In genomic region chr1:117826551-117827078, GRCh38 we compare ENCODE assay signal across 11 cellular contexts.
DNase-seq lines count a peak whose midpoint lies in the region; ATAC-seq, FAIRE-seq and TF ChIP-seq lines count a peak whose summit lies in the region.
"Had no signal": no experiment of that assay in that cellular context is flagged by ENCODE, and none has a peak within 500 bp of the region (broad histone marks: within the 10 kb centered on the region; RNA-seq: fewer than 3 reads in every experiment).

No MANE protein-coding gene starts in this region.

- H3K4me1 ChIP-seq in PC-3 (ENCODE audit: insufficient read depth, low read length) = peaks cover 47% of the 10 kb centered on the region
- peaks cover 49% of the 10 kb centered on the region for H3K4me1 ChIP-seq in fibroblast of lung (ENCODE audit: control insufficient read depth, extremely low read depth, insufficient read depth, low read length)
- H3K4me1 ChIP-seq in pancreas = peaks cover 14 to 16% (median 16%) of the 10 kb centered on the region in 3 donors
- H3K4me1 ChIP-seq in Caco-2 = no peaks in the 10 kb centered on the region
- H3K4me1 ChIP-seq: parathyroid adenoma had no signal

- H4K20me1 ChIP-seq in PC-3 (ENCODE audit: low read length) = no peaks in the 10 kb centered on the region
- H4K20me1 ChIP-seq in fibroblast of lung (ENCODE audit: control insufficient read depth, extremely low read depth, insufficient read depth, low read length) = no peaks in the 10 kb centered on the region

- H3K27me3 ChIP-seq in PC-3 (ENCODE audit: low read length) (no peaks in the 10 kb centered on the region), fibroblast of lung (ENCODE audit: control insufficient read depth, insufficient read depth, low read length) (no peaks in the 10 kb centered on the region), pancreas (no peaks in the 10 kb centered on the region), Caco-2 (replicated peaks; ENCODE audit: control insufficient read depth, insufficient read depth, low read length) (no peaks in the 10 kb centered on the region)

- H3F3A ChIP-seq in PC-3 (ENCODE audit: low read length, unreplicated experiment) = peaks cover 14% of the 10 kb centered on the region

- intact Hi-C loops in PC-3 (cut with micrococcal nuclease) (loop anchor here (2.0 kb wide), 2 partner anchors 16 to 68 kb away; no protein-coding TSS in a partner anchor), pancreas (cut with DNase I) (no loop called here), Caco-2 (cut with micrococcal nuclease; ENCODE audit: unreplicated experiment) (no loop called here), posterior cingulate gyrus (cut with DNase I) (no loop called here)

- H3K27me3 Mint-ChIP-seq in Caco-2 (ENCODE audit: insufficient read depth, unreplicated experiment) = no peaks in the 10 kb centered on the region

- in situ Hi-C loops in Caki2 (cut with HindIII; ENCODE audit: low pct_unique_long_range_greater_than_20kb, low sequenced_read_pairs) = no loop called here

- TF ChIP-seq CTCF in PC-3 (conservative IDR thresholded peaks at IDR 0.05; ENCODE audit: low read depth, low read length) = no peak
- TF ChIP-seq CTCF in fibroblast of lung (conservative IDR thresholded peaks at IDR 0.05 in 1 of 2, IDR thresholded peaks at IDR 0.05 in 1 of 2; ENCODE audit: low read depth in 1 of 2, low read length in 2 of 2) = no peak
- TF ChIP-seq CTCF in pancreas (IDR thresholded peaks at IDR 0.05) = no peak
- no peak for TF ChIP-seq CTCF in Caco-2 (IDR thresholded peaks at IDR 0.05; ENCODE audit: insufficient read depth in 1 of 2, low read depth in 1 of 2, low read length in 1 of 2, severe bottlenecking in 1 of 2, unreplicated experiment in 1 of 2)

- 60 to 89% methylated on average over 1 of the region's 1 CpG for WGBS in pancreas, 2 donors

- no peak overlapping the region for H3K27ac Mint-ChIP-seq in Caco-2 (ENCODE audit: unreplicated experiment)

- H3K4me2 ChIP-seq in PC-3 (ENCODE audit: low read length) (peak overlapping the region; percentile 63), fibroblast of lung (ENCODE audit: extremely low read depth, insufficient read depth, low read length) (peak overlapping the region; percentile 75)

- no peaks in the 10 kb centered on the region for H3K36me3 ChIP-seq in PC-3 (ENCODE audit: low read depth, low read length)
- H3K36me3 ChIP-seq in fibroblast of lung (ENCODE audit: control insufficient read depth, insufficient read depth, low read length) = no peaks in the 10 kb centered on the region
- H3K36me3 ChIP-seq in pancreas = no peaks in the 10 kb centered on the region
- no peaks in the 10 kb centered on the region for H3K36me3 ChIP-seq in Caco-2 (ENCODE audit: control insufficient read depth, insufficient read depth, low read length)

- no peak for TF ChIP-seq POLR2A in GM12892 (IDR thresholded peaks at IDR 0.05; ENCODE audit: low read depth, low read length)

- BruUV-seq in PC-3 (replicated peaks; lab: Mats Ljungman, UMichigan) (no TSS peak), Caco-2 (replicated peaks; lab: Mats Ljungman, UMichigan) (no TSS peak)

- H2AFZ ChIP-seq in PC-3 (ENCODE audit: low read length) (no peak overlapping the region), fibroblast of lung (ENCODE audit: low read length) (no peak overlapping the region)
- H2AFZ ChIP-seq: parathyroid adenoma had no signal

- H3K9me3 ChIP-seq in PC-3 (ENCODE audit: low read length) (no peaks in the 10 kb centered on the region), fibroblast of lung (ENCODE audit: control insufficient read depth, insufficient read depth, low read depth, low read length) (no peaks in the 10 kb centered on the region), pancreas (no peaks in the 10 kb centered on the region), Caco-2 (no peaks in the 10 kb centered on the region)

- H3K79me2 ChIP-seq in PC-3 (ENCODE audit: low read length) (no peaks in the 10 kb centered on the region), fibroblast of lung (ENCODE audit: control insufficient read depth, insufficient read depth, low read length) (no peaks in the 10 kb centered on the region)
- H3K79me2 ChIP-seq: parathyroid adenoma had no signal

- H3K9me3 Mint-ChIP-seq in Caco-2 (ENCODE audit: unreplicated experiment) = no peaks in the 10 kb centered on the region

- FAIRE-seq in pancreas (lab: Jason Lieb, UNC) (no peak), GM12892 (lab: Jason Lieb, UNC) (no peak)

- POLR2A ChIA-PET in PC-3 (lab: Charles Lee; ENCODE audit: unreplicated experiment) = no interaction called here
- POLR2A ChIA-PET in Caco-2 (lab: Charles Lee) = no interaction called here

- H3K27ac ChIP-seq in PC-3 (ENCODE audit: low read length) = peak overlapping the region; percentile 85
- H3K27ac ChIP-seq in fibroblast of lung (ENCODE audit: insufficient read depth, low read length) = peak overlapping the region; percentile 42
- H3K27ac ChIP-seq in pancreas = peak overlapping the region in 2 of 4 donors; percentile 40 to 52
- H3K27ac ChIP-seq: parathyroid adenoma had no signal

- DNase-seq in Caki2 (ENCODE audit: low read depth) (peak; percentile 10), PC-3 (peak; percentile 97), fibroblast of lung (ENCODE audit: low read depth in 2 of 2) (peak; percentile 82 to 92), pancreas (peak in 4 of 6 donors; percentile 38 to 61 (median 54)), Caco-2 (no peak), GM12892 (ENCODE audit: insufficient read length) (no peak), posterior cingulate gyrus (no peak)
- DNase-seq: effector CD8-positive, alpha-beta T cell; NCI-H345 had no signal

- H3K4me1 Mint-ChIP-seq in Caco-2 (ENCODE audit: low read depth, unreplicated experiment) = no peaks in the 10 kb centered on the region

- no peaks in the 10 kb centered on the region for H3K9me2 ChIP-seq in PC-3 (replicated peaks; ENCODE audit: low read length)

- ATAC-seq in PC-3 = peak; percentile 81
- ATAC-seq in pancreas = peak; percentile 68 to 83 (median 76)
- no peak for ATAC-seq in GM19351 (IDR thresholded peaks at IDR 0.05; ENCODE audit: unreplicated experiment)

- H3K36me3 Mint-ChIP-seq in Caco-2 (ENCODE audit: insufficient read depth, unreplicated experiment) = no peaks in the 10 kb centered on the region

- H3K4me3 ChIP-seq in PC-3 (ENCODE audit: low read length) (peak overlapping the region; percentile 24; the same call in 1 of the 2 replicates), fibroblast of lung (replicated peaks in 1 of 4; ENCODE audit: control extremely low read depth in 1 of 4, insufficient read depth in 1 of 4, low read depth in 3 of 4, low read length in 4 of 4) (no peak overlapping the region), pancreas (no peak overlapping the region), Caco-2 (ENCODE audit: low read depth, low read length) (no peak overlapping the region)

- CTCF ChIA-PET in PC-3 (lab: Charles Lee) = interaction anchor here (0.6 kb wide), 1 partner anchor 514 kb away, joined by 3 read pairs; no protein-coding TSS in a partner anchor
- CTCF ChIA-PET in Caco-2 (lab: Charles Lee) = no interaction called here

- no peak overlapping the region for H3K4me3 Mint-ChIP-seq in Caco-2 (ENCODE audit: unreplicated experiment)

- H3K9ac ChIP-seq in PC-3 (ENCODE audit: low read length) (peak overlapping the region; percentile 20; the same call in 1 of the 2 replicates), fibroblast of lung (ENCODE audit: insufficient read depth, low read length) (no peak overlapping the region)
- H3K9ac ChIP-seq: parathyroid adenoma had no signal

Comparison
In these comparisons a context has a peak if more than half of its experiments do, and no peak if none do; other contexts are left out.
1. DNase-seq: peak in Caki2 (single experiment), PC-3 (single experiment), fibroblast of lung (2 of 2) and pancreas (4 of 6); none in Caco-2 (0 of 2), GM12892 (single experiment) and posterior cingulate gyrus (0 of 10).